In genomic region chr16:28711220-28712083, GRCh38 we compare ENCODE assay signal across 8 cellular contexts. TPM values are rescaled to one million over a fixed set of nuclear protein-coding genes. Genes with fewer than 3 reads are reported as not detected.
DNase-seq lines count a peak whose midpoint lies in the region; ATAC-seq and TF ChIP-seq lines count a peak whose summit lies in the region.
"Not testable (repeated sequence)": the region's sequence is repeated elsewhere in the genome, so short reads cannot be mapped to it uniquely, and the experiment has no call there.

A gene with protein sequence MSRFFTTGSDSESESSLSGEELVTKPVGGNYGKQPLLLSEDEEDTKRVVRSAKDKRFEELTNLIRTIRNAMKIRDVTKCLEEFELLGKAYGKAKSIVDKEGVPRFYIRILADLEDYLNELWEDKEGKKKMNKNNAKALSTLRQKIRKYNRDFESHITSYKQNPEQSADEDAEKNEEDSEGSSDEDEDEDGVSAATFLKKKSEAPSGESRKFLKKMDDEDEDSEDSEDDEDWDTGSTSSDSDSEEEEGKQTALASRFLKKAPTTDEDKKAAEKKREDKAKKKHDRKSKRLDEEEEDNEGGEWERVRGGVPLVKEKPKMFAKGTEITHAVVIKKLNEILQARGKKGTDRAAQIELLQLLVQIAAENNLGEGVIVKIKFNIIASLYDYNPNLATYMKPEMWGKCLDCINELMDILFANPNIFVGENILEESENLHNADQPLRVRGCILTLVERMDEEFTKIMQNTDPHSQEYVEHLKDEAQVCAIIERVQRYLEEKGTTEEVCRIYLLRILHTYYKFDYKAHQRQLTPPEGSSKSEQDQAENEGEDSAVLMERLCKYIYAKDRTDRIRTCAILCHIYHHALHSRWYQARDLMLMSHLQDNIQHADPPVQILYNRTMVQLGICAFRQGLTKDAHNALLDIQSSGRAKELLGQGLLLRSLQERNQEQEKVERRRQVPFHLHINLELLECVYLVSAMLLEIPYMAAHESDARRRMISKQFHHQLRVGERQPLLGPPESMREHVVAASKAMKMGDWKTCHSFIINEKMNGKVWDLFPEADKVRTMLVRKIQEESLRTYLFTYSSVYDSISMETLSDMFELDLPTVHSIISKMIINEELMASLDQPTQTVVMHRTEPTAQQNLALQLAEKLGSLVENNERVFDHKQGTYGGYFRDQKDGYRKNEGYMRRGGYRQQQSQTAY (plus strand): TSS chr16:28711464. CDS start chr16:28711687, 223 bp downstream.

- H3K36me3 Mint-ChIP-seq in activated naive CD4-positive, alpha-beta T cell treated with anti-CD3 and anti-CD28 coated beads for 36 hours (ENCODE audit: low read depth) = not testable (repeated sequence)

- not testable (repeated sequence) for H3K79me2 ChIP-seq in DND-41 (ENCODE audit: insufficient read depth, low read length)

- H3K4me3 Mint-ChIP-seq in activated naive CD4-positive, alpha-beta T cell treated with anti-CD3 and anti-CD28 coated beads for 36 hours = not testable (repeated sequence)

- H3K27ac Mint-ChIP-seq in activated naive CD4-positive, alpha-beta T cell treated with anti-CD3 and anti-CD28 coated beads for 36 hours = not testable (repeated sequence)

- H3K27ac ChIP-seq in DND-41 (ENCODE audit: low read length) = not testable (repeated sequence)

- not testable (repeated sequence) for H3K4me2 ChIP-seq in DND-41 (ENCODE audit: insufficient read depth, low read length)

- H3K9me3 ChIP-seq in DND-41 (ENCODE audit: insufficient read depth, low read length, severe bottlenecking); MG63; mononuclear cell (ENCODE audit: low read depth, low read length): not testable (repeated sequence)

- H3K27me3 Mint-ChIP-seq in activated naive CD4-positive, alpha-beta T cell treated with anti-CD3 and anti-CD28 coated beads for 36 hours (ENCODE audit: low read depth) = not testable (repeated sequence)

- H3K9ac ChIP-seq in DND-41 (ENCODE audit: low read depth, low read length) = not testable (repeated sequence)

- DNase-seq in DND-41; MG63; activated naive CD4-positive, alpha-beta T cell treated with anti-CD3 and anti-CD28 coated beads for 36 hours; fibroblast of mammary gland (ENCODE audit: low read depth): not testable (repeated sequence)

- not testable (repeated sequence) for H3K4me3 ChIP-seq in DND-41 (ENCODE audit: low read depth in 1 of 2, low read length in 2 of 2); MG63; mononuclear cell (ENCODE audit: low read length)
- peak within 1 kb of the TSS; percentile 29 for H3K4me3 ChIP-seq in fibroblast of mammary gland (ENCODE audit: control insufficient read depth, low read depth, low read length)

- not testable (repeated sequence) for H3K9me3 Mint-ChIP-seq in activated naive CD4-positive, alpha-beta T cell treated with anti-CD3 and anti-CD28 coated beads for 36 hours

- CTCF ChIA-PET in activated naive CD4-positive, alpha-beta T cell treated with anti-CD3 and anti-CD28 coated beads for 36 hours (lab: Charles Lee) = not testable (repeated sequence)

- ATAC-seq in DND-41 (ENCODE audit: insufficient read depth, low read depth) (peak; percentile 99), GM19467 (IDR thresholded peaks at IDR 0.05; ENCODE audit: unreplicated experiment) (peak; percentile 94), HG02970 (IDR thresholded peaks at IDR 0.05; ENCODE audit: low FRiP score, unreplicated experiment) (peak; percentile 96)

- not testable (repeated sequence) for H2AFZ ChIP-seq in DND-41 (ENCODE audit: low read depth, low read length)

- TF ChIP-seq CTCF in DND-41 (IDR thresholded peaks at IDR 0.05; ENCODE audit: borderline replicate concordance, extremely low read depth, low read length, poor library complexity, severe bottlenecking); fibroblast of mammary gland (conservative IDR thresholded peaks at IDR 0.05; ENCODE audit: control insufficient read depth, insufficient read depth, low read depth, low read length); subcutaneous adipose tissue (IDR thresholded peaks at IDR 0.05; ENCODE audit: low read depth): not testable (repeated sequence)

- H3K36me3 ChIP-seq in DND-41 (ENCODE audit: insufficient read depth, low read length); MG63: not testable (repeated sequence)

- H3K4me1 ChIP-seq in DND-41 (ENCODE audit: insufficient read depth, low read length); mononuclear cell (ENCODE audit: insufficient read depth, low read length): not testable (repeated sequence)

- intact Hi-C loops in activated naive CD4-positive, alpha-beta T cell treated with anti-CD3 and anti-CD28 coated beads for 36 hours (cut with micrococcal nuclease) = not testable (repeated sequence)

- not testable (repeated sequence) for H3K27me3 ChIP-seq in DND-41 (ENCODE audit: insufficient read depth, low read length, poor library complexity); MG63; mononuclear cell (ENCODE audit: insufficient read depth, low read length)

- not testable (repeated sequence) for H3K4me1 Mint-ChIP-seq in activated naive CD4-positive, alpha-beta T cell treated with anti-CD3 and anti-CD28 coated beads for 36 hours (ENCODE audit: low read depth)

- H4K20me1 ChIP-seq in DND-41 (ENCODE audit: insufficient read depth, low read length) = not testable (repeated sequence)

RNA-seq across cellular contexts. Expression of the gene that starts here (rescaled TPM):
- 471 and 698 TPM in 2 replicates for total RNA-seq in MG63 (2014; rRNA removed; shearing (Covaris generic); ENCODE audit: low replicate concordance)
- total RNA-seq in activated naive CD4-positive, alpha-beta T cell treated with anti-CD3 and anti-CD28 coated beads for 36 hours = 1,000 to 10,000 TPM; 1,095 to 1,121 TPM
- total RNA-seq in mononuclear cell (50.6 TPM), subcutaneous adipose tissue (100 to 1,000 TPM; 129 to 313 (median 232) TPM)
